In the genomic region with DNA sequence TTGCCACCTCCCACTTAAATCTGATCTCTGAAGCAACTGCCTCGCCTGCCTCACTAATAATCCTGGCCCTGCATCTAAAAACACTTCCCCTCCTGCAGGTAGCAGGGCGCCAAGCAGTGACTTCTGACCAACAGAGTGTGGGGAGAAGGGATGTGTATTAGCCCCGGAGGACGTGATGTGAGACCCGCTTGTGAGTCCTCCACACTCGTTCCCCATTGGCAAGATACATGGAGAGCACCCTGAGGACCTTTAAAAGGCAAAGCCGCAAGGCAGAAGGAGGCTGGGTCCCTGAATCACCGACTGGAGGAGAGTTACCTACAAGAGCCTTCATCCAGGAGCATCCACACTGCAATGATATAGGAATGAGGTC, we compare ENCODE assay signal across 2 cellular contexts.
TF ChIP-seq lines count a peak whose summit lies in the region.

No MANE protein-coding gene starts in this region.

TF ChIP-seq in WTC11, 78 proteins besides CTCF, POLR2A, EP300 and RAD21 (continues in another document):
- TF ChIP-seq MYBL2 (CRISPR knock-in tag; IDR thresholded peaks at IDR 0.05) = no peak
- no peak for TF ChIP-seq SP1 (CRISPR knock-in tag; conservative IDR thresholded peaks at IDR 0.05)
- TF ChIP-seq, protein P1, sequence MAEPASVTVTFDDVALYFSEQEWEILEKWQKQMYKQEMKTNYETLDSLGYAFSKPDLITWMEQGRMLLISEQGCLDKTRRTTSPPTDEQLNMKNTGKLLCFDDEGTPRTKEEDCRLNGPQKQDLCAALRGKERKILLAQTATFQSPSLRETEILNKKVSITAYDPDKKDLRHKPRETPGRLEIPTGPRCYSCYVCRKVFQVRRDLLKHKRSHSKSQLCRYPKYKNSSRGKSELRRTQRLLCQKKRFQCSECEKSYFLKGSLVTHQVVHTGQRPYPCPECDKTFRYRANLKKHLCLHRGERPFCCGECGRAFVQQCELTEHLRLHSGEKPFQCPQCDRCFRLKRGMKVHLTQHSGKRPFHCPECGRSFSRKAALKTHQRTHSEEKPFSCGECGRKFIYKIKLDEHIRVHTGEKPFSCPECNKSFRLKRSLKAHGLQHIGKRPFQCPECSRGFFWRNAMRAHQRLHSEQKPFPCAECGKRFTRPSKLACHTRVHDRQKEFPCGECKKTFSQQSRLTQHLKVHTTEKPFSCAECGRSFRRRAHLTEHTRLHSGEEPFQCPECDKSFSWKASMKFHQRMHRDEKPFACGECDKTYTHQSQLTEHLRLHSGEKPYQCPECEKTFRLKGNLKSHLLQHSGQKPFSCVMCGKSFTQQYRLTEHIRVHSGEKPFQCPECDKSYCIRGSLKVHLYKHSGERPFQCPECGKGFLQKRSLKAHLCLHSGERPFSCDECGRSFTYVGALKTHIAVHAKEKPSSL (CRISPR knock-in tag; conservative IDR thresholded peaks at IDR 0.05) = no peak
- TF ChIP-seq ZNF423 (CRISPR knock-in tag; IDR thresholded peaks at IDR 0.05) = no peak
- TF ChIP-seq NFATC4 (CRISPR knock-in tag; IDR thresholded peaks at IDR 0.05) = no peak
- TF ChIP-seq SMAD3 (CRISPR knock-in tag; IDR thresholded peaks at IDR 0.05; ENCODE audit: borderline replicate concordance) = no peak
- TF ChIP-seq, protein P2, sequence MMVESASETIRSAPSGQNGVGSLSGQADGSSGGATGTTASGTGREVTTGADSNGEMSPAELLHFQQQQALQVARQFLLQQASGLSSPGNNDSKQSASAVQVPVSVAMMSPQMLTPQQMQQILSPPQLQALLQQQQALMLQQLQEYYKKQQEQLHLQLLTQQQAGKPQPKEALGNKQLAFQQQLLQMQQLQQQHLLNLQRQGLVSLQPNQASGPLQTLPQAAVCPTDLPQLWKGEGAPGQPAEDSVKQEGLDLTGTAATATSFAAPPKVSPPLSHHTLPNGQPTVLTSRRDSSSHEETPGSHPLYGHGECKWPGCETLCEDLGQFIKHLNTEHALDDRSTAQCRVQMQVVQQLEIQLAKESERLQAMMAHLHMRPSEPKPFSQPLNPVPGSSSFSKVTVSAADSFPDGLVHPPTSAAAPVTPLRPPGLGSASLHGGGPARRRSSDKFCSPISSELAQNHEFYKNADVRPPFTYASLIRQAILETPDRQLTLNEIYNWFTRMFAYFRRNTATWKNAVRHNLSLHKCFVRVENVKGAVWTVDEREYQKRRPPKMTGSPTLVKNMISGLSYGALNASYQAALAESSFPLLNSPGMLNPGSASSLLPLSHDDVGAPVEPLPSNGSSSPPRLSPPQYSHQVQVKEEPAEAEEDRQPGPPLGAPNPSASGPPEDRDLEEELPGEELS (CRISPR knock-in tag; IDR thresholded peaks at IDR 0.05) = no peak
- TF ChIP-seq, protein P3, sequence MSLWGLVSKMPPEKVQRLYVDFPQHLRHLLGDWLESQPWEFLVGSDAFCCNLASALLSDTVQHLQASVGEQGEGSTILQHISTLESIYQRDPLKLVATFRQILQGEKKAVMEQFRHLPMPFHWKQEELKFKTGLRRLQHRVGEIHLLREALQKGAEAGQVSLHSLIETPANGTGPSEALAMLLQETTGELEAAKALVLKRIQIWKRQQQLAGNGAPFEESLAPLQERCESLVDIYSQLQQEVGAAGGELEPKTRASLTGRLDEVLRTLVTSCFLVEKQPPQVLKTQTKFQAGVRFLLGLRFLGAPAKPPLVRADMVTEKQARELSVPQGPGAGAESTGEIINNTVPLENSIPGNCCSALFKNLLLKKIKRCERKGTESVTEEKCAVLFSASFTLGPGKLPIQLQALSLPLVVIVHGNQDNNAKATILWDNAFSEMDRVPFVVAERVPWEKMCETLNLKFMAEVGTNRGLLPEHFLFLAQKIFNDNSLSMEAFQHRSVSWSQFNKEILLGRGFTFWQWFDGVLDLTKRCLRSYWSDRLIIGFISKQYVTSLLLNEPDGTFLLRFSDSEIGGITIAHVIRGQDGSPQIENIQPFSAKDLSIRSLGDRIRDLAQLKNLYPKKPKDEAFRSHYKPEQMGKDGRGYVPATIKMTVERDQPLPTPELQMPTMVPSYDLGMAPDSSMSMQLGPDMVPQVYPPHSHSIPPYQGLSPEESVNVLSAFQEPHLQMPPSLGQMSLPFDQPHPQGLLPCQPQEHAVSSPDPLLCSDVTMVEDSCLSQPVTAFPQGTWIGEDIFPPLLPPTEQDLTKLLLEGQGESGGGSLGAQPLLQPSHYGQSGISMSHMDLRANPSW (CRISPR knock-in tag; conservative IDR thresholded peaks at IDR 0.05; ENCODE audit: low read depth) = no peak
- TF ChIP-seq, protein P4, sequence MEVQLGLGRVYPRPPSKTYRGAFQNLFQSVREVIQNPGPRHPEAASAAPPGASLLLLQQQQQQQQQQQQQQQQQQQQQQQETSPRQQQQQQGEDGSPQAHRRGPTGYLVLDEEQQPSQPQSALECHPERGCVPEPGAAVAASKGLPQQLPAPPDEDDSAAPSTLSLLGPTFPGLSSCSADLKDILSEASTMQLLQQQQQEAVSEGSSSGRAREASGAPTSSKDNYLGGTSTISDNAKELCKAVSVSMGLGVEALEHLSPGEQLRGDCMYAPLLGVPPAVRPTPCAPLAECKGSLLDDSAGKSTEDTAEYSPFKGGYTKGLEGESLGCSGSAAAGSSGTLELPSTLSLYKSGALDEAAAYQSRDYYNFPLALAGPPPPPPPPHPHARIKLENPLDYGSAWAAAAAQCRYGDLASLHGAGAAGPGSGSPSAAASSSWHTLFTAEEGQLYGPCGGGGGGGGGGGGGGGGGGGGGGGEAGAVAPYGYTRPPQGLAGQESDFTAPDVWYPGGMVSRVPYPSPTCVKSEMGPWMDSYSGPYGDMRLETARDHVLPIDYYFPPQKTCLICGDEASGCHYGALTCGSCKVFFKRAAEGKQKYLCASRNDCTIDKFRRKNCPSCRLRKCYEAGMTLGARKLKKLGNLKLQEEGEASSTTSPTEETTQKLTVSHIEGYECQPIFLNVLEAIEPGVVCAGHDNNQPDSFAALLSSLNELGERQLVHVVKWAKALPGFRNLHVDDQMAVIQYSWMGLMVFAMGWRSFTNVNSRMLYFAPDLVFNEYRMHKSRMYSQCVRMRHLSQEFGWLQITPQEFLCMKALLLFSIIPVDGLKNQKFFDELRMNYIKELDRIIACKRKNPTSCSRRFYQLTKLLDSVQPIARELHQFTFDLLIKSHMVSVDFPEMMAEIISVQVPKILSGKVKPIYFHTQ (CRISPR knock-in tag; IDR thresholded peaks at IDR 0.05) = no peak
- TF ChIP-seq ZNF121 (CRISPR knock-in tag; IDR thresholded peaks at IDR 0.05) = no peak
- TF ChIP-seq, protein P5, sequence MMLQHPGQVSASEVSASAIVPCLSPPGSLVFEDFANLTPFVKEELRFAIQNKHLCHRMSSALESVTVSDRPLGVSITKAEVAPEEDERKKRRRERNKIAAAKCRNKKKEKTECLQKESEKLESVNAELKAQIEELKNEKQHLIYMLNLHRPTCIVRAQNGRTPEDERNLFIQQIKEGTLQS (CRISPR knock-in tag; conservative IDR thresholded peaks at IDR 0.05) = no peak
- TF ChIP-seq, protein P6, sequence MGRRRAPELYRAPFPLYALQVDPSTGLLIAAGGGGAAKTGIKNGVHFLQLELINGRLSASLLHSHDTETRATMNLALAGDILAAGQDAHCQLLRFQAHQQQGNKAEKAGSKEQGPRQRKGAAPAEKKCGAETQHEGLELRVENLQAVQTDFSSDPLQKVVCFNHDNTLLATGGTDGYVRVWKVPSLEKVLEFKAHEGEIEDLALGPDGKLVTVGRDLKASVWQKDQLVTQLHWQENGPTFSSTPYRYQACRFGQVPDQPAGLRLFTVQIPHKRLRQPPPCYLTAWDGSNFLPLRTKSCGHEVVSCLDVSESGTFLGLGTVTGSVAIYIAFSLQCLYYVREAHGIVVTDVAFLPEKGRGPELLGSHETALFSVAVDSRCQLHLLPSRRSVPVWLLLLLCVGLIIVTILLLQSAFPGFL (CRISPR knock-in tag; IDR thresholded peaks at IDR 0.05; ENCODE audit: borderline replicate concordance) = no peak
- no peak; the same call in 1 of the 2 replicates for TF ChIP-seq PRRX2 (CRISPR knock-in tag; IDR thresholded peaks at IDR 0.05)

TF ChIP-seq in endothelial cell of umbilical vein, 7 proteins besides CTCF, POLR2A, EP300 and RAD21:
- TF ChIP-seq POLR2AphosphoS5 (IDR thresholded peaks at IDR 0.05; ENCODE audit: insufficient read depth, low read depth, low read length) (peak; percentile 2), JUN (IDR thresholded peaks at IDR 0.05; ENCODE audit: borderline replicate concordance, insufficient read depth, insufficient read length, low read depth) (no peak), FOS (IDR thresholded peaks at IDR 0.05; ENCODE audit: borderline replicate concordance, insufficient read depth, low read length) (no peak)
